Comparison of ENCODE assay signal across 1 cellular context in genomic region chr6:132730560-132730959, GRCh38.
TF ChIP-seq lines count a peak whose summit lies in the region.

No MANE protein-coding gene starts in this region.

TF ChIP-seq in HepG2, 621 proteins besides CTCF, POLR2A, EP300 and RAD21 (continued from another document and continues in another):
- TF ChIP-seq, protein P1, sequence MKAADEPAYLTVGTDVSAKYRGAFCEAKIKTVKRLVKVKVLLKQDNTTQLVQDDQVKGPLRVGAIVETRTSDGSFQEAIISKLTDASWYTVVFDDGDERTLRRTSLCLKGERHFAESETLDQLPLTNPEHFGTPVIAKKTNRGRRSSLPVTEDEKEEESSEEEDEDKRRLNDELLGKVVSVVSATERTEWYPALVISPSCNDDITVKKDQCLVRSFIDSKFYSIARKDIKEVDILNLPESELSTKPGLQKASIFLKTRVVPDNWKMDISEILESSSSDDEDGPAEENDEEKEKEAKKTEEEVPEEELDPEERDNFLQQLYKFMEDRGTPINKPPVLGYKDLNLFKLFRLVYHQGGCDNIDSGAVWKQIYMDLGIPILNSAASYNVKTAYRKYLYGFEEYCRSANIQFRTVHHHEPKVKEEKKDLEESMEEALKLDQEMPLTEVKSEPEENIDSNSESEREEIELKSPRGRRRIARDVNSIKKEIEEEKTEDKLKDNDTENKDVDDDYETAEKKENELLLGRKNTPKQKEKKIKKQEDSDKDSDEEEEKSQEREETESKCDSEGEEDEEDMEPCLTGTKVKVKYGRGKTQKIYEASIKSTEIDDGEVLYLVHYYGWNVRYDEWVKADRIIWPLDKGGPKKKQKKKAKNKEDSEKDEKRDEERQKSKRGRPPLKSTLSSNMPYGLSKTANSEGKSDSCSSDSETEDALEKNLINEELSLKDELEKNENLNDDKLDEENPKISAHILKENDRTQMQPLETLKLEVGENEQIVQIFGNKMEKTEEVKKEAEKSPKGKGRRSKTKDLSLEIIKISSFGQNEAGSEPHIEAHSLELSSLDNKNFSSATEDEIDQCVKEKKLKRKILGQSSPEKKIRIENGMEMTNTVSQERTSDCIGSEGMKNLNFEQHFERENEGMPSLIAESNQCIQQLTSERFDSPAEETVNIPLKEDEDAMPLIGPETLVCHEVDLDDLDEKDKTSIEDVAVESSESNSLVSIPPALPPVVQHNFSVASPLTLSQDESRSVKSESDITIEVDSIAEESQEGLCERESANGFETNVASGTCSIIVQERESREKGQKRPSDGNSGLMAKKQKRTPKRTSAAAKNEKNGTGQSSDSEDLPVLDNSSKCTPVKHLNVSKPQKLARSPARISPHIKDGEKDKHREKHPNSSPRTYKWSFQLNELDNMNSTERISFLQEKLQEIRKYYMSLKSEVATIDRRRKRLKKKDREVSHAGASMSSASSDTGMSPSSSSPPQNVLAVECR (CRISPR knock-in tag; IDR thresholded peaks at IDR 0.05; ENCODE audit: borderline replicate concordance), result no peak
- TF ChIP-seq FOXP1 (IDR thresholded peaks at IDR 0.05) (no peak), FOXP1 (CRISPR knock-in tag; IDR thresholded peaks at IDR 0.05) (peak; percentile 81), TMF1 (CRISPR knock-in tag; IDR thresholded peaks at IDR 0.05; ENCODE audit: low read depth) (no peak), CC2D1A (CRISPR knock-in tag; IDR thresholded peaks at IDR 0.05) (no peak), JUNB (CRISPR knock-in tag; IDR thresholded peaks at IDR 0.05; ENCODE audit: borderline replicate concordance) (no peak), ADNP (CRISPR knock-in tag; IDR thresholded peaks at IDR 0.05) (no peak), ZNF441 (CRISPR knock-in tag; IDR thresholded peaks at IDR 0.05; ENCODE audit: borderline replicate concordance) (no peak), GATA4 (IDR thresholded peaks at IDR 0.05; ENCODE audit: borderline replicate concordance, low read depth) (no peak), ZNF282 (IDR thresholded peaks at IDR 0.05; ENCODE audit: partially characterized antibody) (no peak), TBP (CRISPR knock-in tag; IDR thresholded peaks at IDR 0.05) (no peak), ZNF790 (CRISPR knock-in tag; IDR thresholded peaks at IDR 0.05; ENCODE audit: borderline replicate concordance) (no peak), ZNF546 (CRISPR knock-in tag; conservative IDR thresholded peaks at IDR 0.05) (no peak), CBX5 (CRISPR knock-in tag; IDR thresholded peaks at IDR 0.05; ENCODE audit: borderline replicate concordance) (no peak), ZSCAN31 (CRISPR knock-in tag; IDR thresholded peaks at IDR 0.05; ENCODE audit: low read depth) (no peak), KDM6A (CRISPR knock-in tag; IDR thresholded peaks at IDR 0.05; ENCODE audit: low read depth) (no peak), REST (IDR thresholded peaks at IDR 0.05; ENCODE audit: borderline replicate concordance in 1 of 2, low read depth in 1 of 2, low read length in 2 of 2) (no peak), PRMT3 (CRISPR knock-in tag; IDR thresholded peaks at IDR 0.05; ENCODE audit: borderline replicate concordance, low read depth) (no peak), HNRNPUL1 (IDR thresholded peaks at IDR 0.05; ENCODE audit: low read depth, low read length) (no peak), ELF4 (CRISPR knock-in tag; IDR thresholded peaks at IDR 0.05; ENCODE audit: borderline replicate concordance) (no peak), EED (CRISPR knock-in tag; IDR thresholded peaks at IDR 0.05) (no peak), HNRNPH1 (optimal IDR thresholded peaks at IDR 0.05; ENCODE audit: low read depth, low read length) (no peak), PHF5A (CRISPR knock-in tag; IDR thresholded peaks at IDR 0.05; ENCODE audit: low read depth, unreplicated experiment) (no peak), TCF7L2 (IDR thresholded peaks at IDR 0.05; ENCODE audit: low read depth, low read length) (no peak), IKZF4 (CRISPR knock-in tag; IDR thresholded peaks at IDR 0.05; ENCODE audit: borderline replicate concordance, low read depth, not compliant biosample characterization) (no peak), MTA3 (CRISPR knock-in tag; IDR thresholded peaks at IDR 0.05) (no peak), NONO (IDR thresholded peaks at IDR 0.05) (no peak), NONO (CRISPR knock-in tag; conservative IDR thresholded peaks at IDR 0.05) (no peak)
- TF ChIP-seq, protein P2, sequence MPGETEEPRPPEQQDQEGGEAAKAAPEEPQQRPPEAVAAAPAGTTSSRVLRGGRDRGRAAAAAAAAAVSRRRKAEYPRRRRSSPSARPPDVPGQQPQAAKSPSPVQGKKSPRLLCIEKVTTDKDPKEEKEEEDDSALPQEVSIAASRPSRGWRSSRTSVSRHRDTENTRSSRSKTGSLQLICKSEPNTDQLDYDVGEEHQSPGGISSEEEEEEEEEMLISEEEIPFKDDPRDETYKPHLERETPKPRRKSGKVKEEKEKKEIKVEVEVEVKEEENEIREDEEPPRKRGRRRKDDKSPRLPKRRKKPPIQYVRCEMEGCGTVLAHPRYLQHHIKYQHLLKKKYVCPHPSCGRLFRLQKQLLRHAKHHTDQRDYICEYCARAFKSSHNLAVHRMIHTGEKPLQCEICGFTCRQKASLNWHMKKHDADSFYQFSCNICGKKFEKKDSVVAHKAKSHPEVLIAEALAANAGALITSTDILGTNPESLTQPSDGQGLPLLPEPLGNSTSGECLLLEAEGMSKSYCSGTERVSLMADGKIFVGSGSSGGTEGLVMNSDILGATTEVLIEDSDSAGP (CRISPR knock-in tag; IDR thresholded peaks at IDR 0.05; ENCODE audit: borderline replicate concordance), result no peak
- TF ChIP-seq, protein P3, sequence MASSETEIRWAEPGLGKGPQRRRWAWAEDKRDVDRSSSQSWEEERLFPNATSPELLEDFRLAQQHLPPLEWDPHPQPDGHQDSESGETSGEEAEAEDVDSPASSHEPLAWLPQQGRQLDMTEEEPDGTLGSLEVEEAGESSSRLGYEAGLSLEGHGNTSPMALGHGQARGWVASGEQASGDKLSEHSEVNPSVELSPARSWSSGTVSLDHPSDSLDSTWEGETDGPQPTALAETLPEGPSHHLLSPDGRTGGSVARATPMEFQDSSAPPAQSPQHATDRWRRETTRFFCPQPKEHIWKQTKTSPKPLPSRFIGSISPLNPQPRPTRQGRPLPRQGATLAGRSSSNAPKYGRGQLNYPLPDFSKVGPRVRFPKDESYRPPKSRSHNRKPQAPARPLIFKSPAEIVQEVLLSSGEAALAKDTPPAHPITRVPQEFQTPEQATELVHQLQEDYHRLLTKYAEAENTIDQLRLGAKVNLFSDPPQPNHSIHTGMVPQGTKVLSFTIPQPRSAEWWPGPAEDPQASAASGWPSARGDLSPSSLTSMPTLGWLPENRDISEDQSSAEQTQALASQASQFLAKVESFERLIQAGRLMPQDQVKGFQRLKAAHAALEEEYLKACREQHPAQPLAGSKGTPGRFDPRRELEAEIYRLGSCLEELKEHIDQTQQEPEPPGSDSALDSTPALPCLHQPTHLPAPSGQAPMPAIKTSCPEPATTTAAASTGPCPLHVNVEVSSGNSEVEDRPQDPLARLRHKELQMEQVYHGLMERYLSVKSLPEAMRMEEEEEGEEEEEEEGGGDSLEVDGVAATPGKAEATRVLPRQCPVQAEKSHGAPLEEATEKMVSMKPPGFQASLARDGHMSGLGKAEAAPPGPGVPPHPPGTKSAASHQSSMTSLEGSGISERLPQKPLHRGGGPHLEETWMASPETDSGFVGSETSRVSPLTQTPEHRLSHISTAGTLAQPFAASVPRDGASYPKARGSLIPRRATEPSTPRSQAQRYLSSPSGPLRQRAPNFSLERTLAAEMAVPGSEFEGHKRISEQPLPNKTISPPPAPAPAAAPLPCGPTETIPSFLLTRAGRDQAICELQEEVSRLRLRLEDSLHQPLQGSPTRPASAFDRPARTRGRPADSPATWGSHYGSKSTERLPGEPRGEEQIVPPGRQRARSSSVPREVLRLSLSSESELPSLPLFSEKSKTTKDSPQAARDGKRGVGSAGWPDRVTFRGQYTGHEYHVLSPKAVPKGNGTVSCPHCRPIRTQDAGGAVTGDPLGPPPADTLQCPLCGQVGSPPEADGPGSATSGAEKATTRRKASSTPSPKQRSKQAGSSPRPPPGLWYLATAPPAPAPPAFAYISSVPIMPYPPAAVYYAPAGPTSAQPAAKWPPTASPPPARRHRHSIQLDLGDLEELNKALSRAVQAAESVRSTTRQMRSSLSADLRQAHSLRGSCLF (CRISPR knock-in tag; IDR thresholded peaks at IDR 0.05; ENCODE audit: borderline replicate concordance), result no peak
- TF ChIP-seq, protein P4, sequence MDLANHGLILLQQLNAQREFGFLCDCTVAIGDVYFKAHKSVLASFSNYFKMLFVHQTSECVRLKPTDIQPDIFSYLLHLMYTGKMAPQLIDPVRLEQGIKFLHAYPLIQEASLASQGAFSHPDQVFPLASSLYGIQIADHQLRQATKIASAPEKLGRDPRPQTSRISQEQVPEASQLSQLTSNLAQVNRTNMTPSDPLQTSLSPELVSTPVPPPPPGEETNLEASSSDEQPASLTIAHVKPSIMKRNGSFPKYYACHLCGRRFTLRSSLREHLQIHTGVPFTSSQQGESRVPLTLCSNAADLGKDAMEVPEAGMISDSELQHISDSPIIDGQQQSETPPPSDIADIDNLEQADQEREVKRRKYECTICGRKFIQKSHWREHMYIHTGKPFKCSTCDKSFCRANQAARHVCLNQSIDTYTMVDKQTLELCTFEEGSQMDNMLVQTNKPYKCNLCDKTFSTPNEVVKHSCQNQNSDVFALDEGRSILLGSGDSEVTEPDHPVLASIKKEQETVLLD (CRISPR knock-in tag; IDR thresholded peaks at IDR 0.05; ENCODE audit: low read depth), result no peak
- TF ChIP-seq, protein P5, sequence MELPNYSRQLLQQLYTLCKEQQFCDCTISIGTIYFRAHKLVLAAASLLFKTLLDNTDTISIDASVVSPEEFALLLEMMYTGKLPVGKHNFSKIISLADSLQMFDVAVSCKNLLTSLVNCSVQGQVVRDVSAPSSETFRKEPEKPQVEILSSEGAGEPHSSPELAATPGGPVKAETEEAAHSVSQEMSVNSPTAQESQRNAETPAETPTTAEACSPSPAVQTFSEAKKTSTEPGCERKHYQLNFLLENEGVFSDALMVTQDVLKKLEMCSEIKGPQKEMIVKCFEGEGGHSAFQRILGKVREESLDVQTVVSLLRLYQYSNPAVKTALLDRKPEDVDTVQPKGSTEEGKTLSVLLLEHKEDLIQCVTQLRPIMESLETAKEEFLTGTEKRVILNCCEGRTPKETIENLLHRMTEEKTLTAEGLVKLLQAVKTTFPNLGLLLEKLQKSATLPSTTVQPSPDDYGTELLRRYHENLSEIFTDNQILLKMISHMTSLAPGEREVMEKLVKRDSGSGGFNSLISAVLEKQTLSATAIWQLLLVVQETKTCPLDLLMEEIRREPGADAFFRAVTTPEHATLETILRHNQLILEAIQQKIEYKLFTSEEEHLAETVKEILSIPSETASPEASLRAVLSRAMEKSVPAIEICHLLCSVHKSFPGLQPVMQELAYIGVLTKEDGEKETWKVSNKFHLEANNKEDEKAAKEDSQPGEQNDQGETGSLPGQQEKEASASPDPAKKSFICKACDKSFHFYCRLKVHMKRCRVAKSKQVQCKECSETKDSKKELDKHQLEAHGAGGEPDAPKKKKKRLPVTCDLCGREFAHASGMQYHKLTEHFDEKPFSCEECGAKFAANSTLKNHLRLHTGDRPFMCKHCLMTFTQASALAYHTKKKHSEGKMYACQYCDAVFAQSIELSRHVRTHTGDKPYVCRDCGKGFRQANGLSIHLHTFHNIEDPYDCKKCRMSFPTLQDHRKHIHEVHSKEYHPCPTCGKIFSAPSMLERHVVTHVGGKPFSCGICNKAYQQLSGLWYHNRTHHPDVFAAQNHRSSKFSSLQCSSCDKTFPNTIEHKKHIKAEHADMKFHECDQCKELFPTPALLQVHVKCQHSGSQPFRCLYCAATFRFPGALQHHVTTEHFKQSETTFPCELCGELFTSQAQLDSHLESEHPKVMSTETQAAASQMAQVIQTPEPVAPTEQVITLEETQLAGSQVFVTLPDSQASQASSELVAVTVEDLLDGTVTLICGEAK (IDR thresholded peaks at IDR 0.05), result no peak
- TF ChIP-seq, protein P5 (CRISPR knock-in tag; IDR thresholded peaks at IDR 0.05), result no peak
